Comparison of ENCODE assay signal across 1 cellular context in the genomic region with DNA sequence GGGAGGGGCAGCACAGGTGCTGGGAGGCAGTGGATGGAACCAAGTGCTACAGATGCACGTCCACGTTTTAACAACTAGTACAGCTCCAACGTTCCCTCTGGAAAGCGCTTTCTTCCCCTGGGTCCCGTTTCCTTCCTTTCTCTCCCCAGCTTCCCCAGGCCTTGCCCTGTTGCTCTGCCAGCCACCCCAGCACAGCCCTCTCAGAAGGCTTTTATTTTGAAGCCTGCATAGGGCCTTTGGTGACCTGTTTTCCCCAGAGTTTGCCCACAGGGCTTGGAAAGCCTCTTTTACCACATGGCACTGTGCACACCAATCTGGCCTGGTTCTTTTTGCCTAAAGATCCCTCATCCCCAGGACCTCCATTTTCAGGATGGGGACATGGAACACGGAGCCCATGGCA.
TF ChIP-seq lines count a peak whose summit lies in the region.

No MANE protein-coding gene starts in this region.

TF ChIP-seq in K562, 482 proteins besides CTCF, POLR2A, EP300 and RAD21:
- TF ChIP-seq, protein P1, sequence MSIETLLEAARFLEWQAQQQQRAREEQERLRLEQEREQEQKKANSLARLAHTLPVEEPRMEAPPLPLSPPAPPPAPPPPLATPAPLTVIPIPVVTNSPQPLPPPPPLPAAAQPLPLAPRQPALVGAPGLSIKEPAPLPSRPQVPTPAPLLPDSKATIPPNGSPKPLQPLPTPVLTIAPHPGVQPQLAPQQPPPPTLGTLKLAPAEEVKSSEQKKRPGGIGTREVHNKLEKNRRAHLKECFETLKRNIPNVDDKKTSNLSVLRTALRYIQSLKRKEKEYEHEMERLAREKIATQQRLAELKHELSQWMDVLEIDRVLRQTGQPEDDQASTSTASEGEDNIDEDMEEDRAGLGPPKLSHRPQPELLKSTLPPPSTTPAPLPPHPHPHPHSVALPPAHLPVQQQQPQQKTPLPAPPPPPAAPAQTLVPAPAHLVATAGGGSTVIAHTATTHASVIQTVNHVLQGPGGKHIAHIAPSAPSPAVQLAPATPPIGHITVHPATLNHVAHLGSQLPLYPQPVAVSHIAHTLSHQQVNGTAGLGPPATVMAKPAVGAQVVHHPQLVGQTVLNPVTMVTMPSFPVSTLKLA (conservative IDR thresholded peaks at IDR 0.05), result no peak
- TF ChIP-seq RBBP5 (IDR thresholded peaks at IDR 0.05; ENCODE audit: borderline replicate concordance, insufficient read depth, low read length, poor library complexity, severe bottlenecking) (no peak), PCBP1 (IDR thresholded peaks at IDR 0.05; ENCODE audit: low read depth, low read length, poor library complexity, severe bottlenecking) (no peak), NRF1 (conservative IDR thresholded peaks at IDR 0.05 in 1 of 2, IDR thresholded peaks at IDR 0.05 in 1 of 2) (no peak), MYNN (IDR thresholded peaks at IDR 0.05) (peak; percentile 89), MYNN (CRISPR knock-in tag; IDR thresholded peaks at IDR 0.05) (no peak; the same call in 1 of the 2 replicates), ZSCAN32 (CRISPR knock-in tag; IDR thresholded peaks at IDR 0.05) (no peak)
- TF ChIP-seq, protein P2, sequence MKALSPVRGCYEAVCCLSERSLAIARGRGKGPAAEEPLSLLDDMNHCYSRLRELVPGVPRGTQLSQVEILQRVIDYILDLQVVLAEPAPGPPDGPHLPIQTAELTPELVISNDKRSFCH (CRISPR knock-in tag; IDR thresholded peaks at IDR 0.05), result no peak
- TF ChIP-seq, protein P2 (tag; IDR thresholded peaks at IDR 0.05), result no peak
